In the genomic region with DNA sequence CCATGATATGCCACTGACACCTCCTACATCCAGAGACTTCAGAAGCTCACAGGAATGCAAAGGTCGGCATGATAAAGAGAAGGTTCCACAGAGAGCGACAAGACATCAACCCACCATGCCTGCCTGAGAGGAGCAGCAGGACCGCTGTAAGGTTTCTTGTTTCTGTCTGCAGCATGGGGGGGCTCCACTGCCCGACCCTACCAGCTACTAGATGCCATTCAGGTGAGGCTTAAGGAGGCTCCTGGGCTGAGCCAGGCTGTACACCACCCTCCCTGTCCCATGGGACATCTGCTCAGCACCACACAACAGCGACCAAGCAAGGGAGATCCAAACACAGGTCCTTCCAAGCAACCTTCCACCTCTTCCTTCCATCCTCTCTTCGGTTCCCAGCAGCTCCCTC, we compare ENCODE assay signal across 21 cellular contexts.
DNase-seq lines count a peak whose midpoint lies in the region; ATAC-seq, FAIRE-seq and TF ChIP-seq lines count a peak whose summit lies in the region.
"Had no signal": no experiment of that assay in that cellular context is flagged by ENCODE, and none has a peak within 500 bp of the region (broad histone marks: within the 10 kb centered on the region; RNA-seq: fewer than 3 reads in every experiment).

No MANE protein-coding gene starts in this region.

- H3K9me3 ChIP-seq in BLaER1 (no peaks in the 10 kb centered on the region), astrocyte (ENCODE audit: insufficient read depth, low read depth, low read length) (no peaks in the 10 kb centered on the region)
- H3K9me3 ChIP-seq in effector memory CD4-positive, alpha-beta T cell (ENCODE audit: control insufficient read depth, low read length), result no peaks in the 10 kb centered on the region

- H3K36me3 ChIP-seq in BLaER1, result peaks cover 30% of the 10 kb centered on the region
- peaks cover 3% of the 10 kb centered on the region for H3K36me3 ChIP-seq in astrocyte (ENCODE audit: insufficient read depth, low read length)
- H3K36me3 ChIP-seq in effector memory CD4-positive, alpha-beta T cell (ENCODE audit: control insufficient read depth, insufficient read depth, low read length), result no peaks in the 10 kb centered on the region

- H3K4me2 ChIP-seq in BLaER1 (peak overlapping the region; percentile 60), astrocyte (ENCODE audit: low read length) (no peak overlapping the region)

- H3K27ac ChIP-seq in BLaER1 (no peak overlapping the region), astrocyte (ENCODE audit: low read depth, low read length) (no peak overlapping the region)
- no peak overlapping the region for H3K27ac ChIP-seq in effector memory CD4-positive, alpha-beta T cell (ENCODE audit: insufficient read depth, low read length, poor library complexity, severe bottlenecking)

- no peak overlapping the region for H2AFZ ChIP-seq in astrocyte (ENCODE audit: low read depth, low read length)

- ATAC-seq in left lobe of liver (no peak), GM21528 (IDR thresholded peaks at IDR 0.05; ENCODE audit: low FRiP score, unreplicated experiment) (no peak)
- ATAC-seq in stimulated activated naive B cell treated with anti-CD40 and anti-IgM and Interleukin-4, amounts not matched to agents 10 μg/mL and 1 μg/mL and 100 μg/mL, for 72 hours (replicated peaks), result no peak
- ATAC-seq: HCT116 had no signal

- H3K27ac Mint-ChIP-seq in astrocyte (ENCODE audit: unreplicated experiment), result peak overlapping the region; percentile 27
- H3K27ac Mint-ChIP-seq in stimulated activated naive B cell treated with anti-CD40 and anti-IgM and Interleukin-4, amounts not matched to agents 10 μg/mL and 1 μg/mL and 100 μg/mL, for 72 hours, result peak overlapping the region; percentile 48
- no peak overlapping the region for H3K27ac Mint-ChIP-seq in activated T-helper 2 cell treated with anti-CD3 and anti-CD28 coated beads, Interferon-gamma antibody, Interleukin-2, Interleukin-4, amounts not matched to agents 10 μg/mL and 5 μg/mL and 100 μg/mL, durations not matched to agents 14 hours and 24 hours and 36 hours
- H3K27ac Mint-ChIP-seq: CD4-positive, CD25-positive, alpha-beta regulatory T cell; CD8-positive, alpha-beta memory T cell; HFFc6; IgD-negative memory B cell had no signal

- H3K4me3 Mint-ChIP-seq in astrocyte (ENCODE audit: unreplicated experiment), result no peak overlapping the region
- no peak overlapping the region for H3K4me3 Mint-ChIP-seq in stimulated activated naive B cell treated with anti-CD40 and anti-IgM and Interleukin-4, amounts not matched to agents 10 μg/mL and 1 μg/mL and 100 μg/mL, for 72 hours
- H3K4me3 Mint-ChIP-seq in activated T-helper 2 cell treated with anti-CD3 and anti-CD28 coated beads, Interferon-gamma antibody, Interleukin-2, Interleukin-4, amounts not matched to agents 10 μg/mL and 5 μg/mL and 100 μg/mL, durations not matched to agents 14 hours and 24 hours and 36 hours (ENCODE audit: low read depth), result no peak overlapping the region
- H3K4me3 Mint-ChIP-seq: CD4-positive, CD25-positive, alpha-beta regulatory T cell; CD8-positive, alpha-beta memory T cell; HFFc6; IgD-negative memory B cell had no signal

- no peak for DNase-seq in astrocyte (ENCODE audit: low read depth)
- DNase-seq in left lobe of liver (ENCODE audit: low spot score), result peak; percentile 18
- DNase-seq in stimulated activated naive B cell treated with anti-CD40 and anti-IgM and Interleukin-4, amounts not matched to agents 10 μg/mL and 1 μg/mL and 100 μg/mL, for 72 hours, result no peak
- no peak for DNase-seq in effector memory CD4-positive, alpha-beta T cell
- no peak for DNase-seq in activated T-helper 2 cell treated with anti-CD3 and anti-CD28 coated beads, Interferon-gamma antibody, Interleukin-2, Interleukin-4, amounts not matched to agents 10 μg/mL and 5 μg/mL and 100 μg/mL, durations not matched to agents 14 hours and 24 hours and 36 hours (ENCODE audit: low spot score)
- DNase-seq in NCI-H2171 treated with DMSO at 0.1 percent for 48 hours (lab: John Stamatoyannopoulos, UW), result no peak
- DNase-seq: 8988T; C1 segment of cervical spinal cord; CD4-positive, CD25-positive, alpha-beta regulatory T cell; CD8-positive, alpha-beta memory T cell; COR-L47; GOT3; H7; HFFc6 had no signal

- no peaks in the 10 kb centered on the region for H3K9me3 Mint-ChIP-seq in astrocyte (ENCODE audit: unreplicated experiment)
- no peaks in the 10 kb centered on the region for H3K9me3 Mint-ChIP-seq in stimulated activated naive B cell treated with anti-CD40 and anti-IgM and Interleukin-4, amounts not matched to agents 10 μg/mL and 1 μg/mL and 100 μg/mL, for 72 hours
- no peaks in the 10 kb centered on the region for H3K9me3 Mint-ChIP-seq in activated T-helper 2 cell treated with anti-CD3 and anti-CD28 coated beads, Interferon-gamma antibody, Interleukin-2, Interleukin-4, amounts not matched to agents 10 μg/mL and 5 μg/mL and 100 μg/mL, durations not matched to agents 14 hours and 24 hours and 36 hours
- H3K9me3 Mint-ChIP-seq: CD4-positive, CD25-positive, alpha-beta regulatory T cell; HFFc6; IgD-negative memory B cell had no signal

- peaks cover 33% of the 10 kb centered on the region for H4K20me1 ChIP-seq in BLaER1
- peaks cover 79% of the 10 kb centered on the region for H4K20me1 ChIP-seq in astrocyte (ENCODE audit: insufficient read depth, low read length)

- no peak for TF ChIP-seq CTCF in astrocyte (IDR thresholded peaks at IDR 0.05; ENCODE audit: insufficient read depth, low read depth, low read length)

- peaks cover 13% of the 10 kb centered on the region for H3K79me2 ChIP-seq in astrocyte (ENCODE audit: insufficient read depth, low read length)

- H3K4me1 Mint-ChIP-seq in astrocyte (ENCODE audit: low read depth, unreplicated experiment), result peaks cover 2% of the 10 kb centered on the region
- H3K4me1 Mint-ChIP-seq in stimulated activated naive B cell treated with anti-CD40 and anti-IgM and Interleukin-4, amounts not matched to agents 10 μg/mL and 1 μg/mL and 100 μg/mL, for 72 hours, result no peaks in the 10 kb centered on the region
- no peaks in the 10 kb centered on the region for H3K4me1 Mint-ChIP-seq in activated T-helper 2 cell treated with anti-CD3 and anti-CD28 coated beads, Interferon-gamma antibody, Interleukin-2, Interleukin-4, amounts not matched to agents 10 μg/mL and 5 μg/mL and 100 μg/mL, durations not matched to agents 14 hours and 24 hours and 36 hours (ENCODE audit: low read depth)
- H3K4me1 Mint-ChIP-seq: CD4-positive, CD25-positive, alpha-beta regulatory T cell; CD8-positive, alpha-beta memory T cell; IgD-negative memory B cell had no signal

- H3K36me3 Mint-ChIP-seq in astrocyte (ENCODE audit: low read depth, unreplicated experiment), result peaks cover 26% of the 10 kb centered on the region
- H3K36me3 Mint-ChIP-seq in stimulated activated naive B cell treated with anti-CD40 and anti-IgM and Interleukin-4, amounts not matched to agents 10 μg/mL and 1 μg/mL and 100 μg/mL, for 72 hours, result peaks cover 7 to 19% of the 10 kb centered on the region in 2 donors
- H3K36me3 Mint-ChIP-seq in activated T-helper 2 cell treated with anti-CD3 and anti-CD28 coated beads, Interferon-gamma antibody, Interleukin-2, Interleukin-4, amounts not matched to agents 10 μg/mL and 5 μg/mL and 100 μg/mL, durations not matched to agents 14 hours and 24 hours and 36 hours (ENCODE audit: low read depth), result no peaks in the 10 kb centered on the region
- H3K36me3 Mint-ChIP-seq: CD4-positive, CD25-positive, alpha-beta regulatory T cell; CD8-positive, alpha-beta memory T cell had no signal

- H3K4me1 ChIP-seq in BLaER1 (peaks cover 37% of the 10 kb centered on the region), astrocyte (ENCODE audit: insufficient read depth, low read length) (no peaks in the 10 kb centered on the region)
- H3K4me1 ChIP-seq in effector memory CD4-positive, alpha-beta T cell (ENCODE audit: control insufficient read depth, insufficient read depth, low read length, poor library complexity, severe bottlenecking), result no peaks in the 10 kb centered on the region

- no peaks in the 10 kb centered on the region for H3K27me3 ChIP-seq in BLaER1
- no peaks in the 10 kb centered on the region for H3K27me3 ChIP-seq in astrocyte (ENCODE audit: insufficient read depth, low read length)
- no peaks in the 10 kb centered on the region for H3K27me3 ChIP-seq in effector memory CD4-positive, alpha-beta T cell (replicated peaks; ENCODE audit: control insufficient read depth, insufficient read depth, low read length, poor library complexity, severe bottlenecking)

- no peak overlapping the region for H3K4me3 ChIP-seq in BLaER1
- H3K4me3 ChIP-seq in astrocyte (ENCODE audit: insufficient read depth, low read depth, low read length), result no peak overlapping the region
- no peak overlapping the region for H3K4me3 ChIP-seq in effector memory CD4-positive, alpha-beta T cell (ENCODE audit: insufficient read depth, low read depth, low read length, poor library complexity, severe bottlenecking)

- no peaks in the 10 kb centered on the region for H3K27me3 Mint-ChIP-seq in astrocyte (ENCODE audit: low read depth, unreplicated experiment)
- H3K27me3 Mint-ChIP-seq in stimulated activated naive B cell treated with anti-CD40 and anti-IgM and Interleukin-4, amounts not matched to agents 10 μg/mL and 1 μg/mL and 100 μg/mL, for 72 hours, result no peaks in the 10 kb centered on the region
- no peaks in the 10 kb centered on the region for H3K27me3 Mint-ChIP-seq in activated T-helper 2 cell treated with anti-CD3 and anti-CD28 coated beads, Interferon-gamma antibody, Interleukin-2, Interleukin-4, amounts not matched to agents 10 μg/mL and 5 μg/mL and 100 μg/mL, durations not matched to agents 14 hours and 24 hours and 36 hours (ENCODE audit: low read depth)
- H3K27me3 Mint-ChIP-seq: CD4-positive, CD25-positive, alpha-beta regulatory T cell; CD8-positive, alpha-beta memory T cell; IgD-negative memory B cell had no signal

- no peak for FAIRE-seq in astrocyte (lab: Jason Lieb, UNC)
- FAIRE-seq: D721Med, G401.6, GM12892 had no signal

- intact Hi-C loops in activated T-helper 2 cell treated with anti-CD3 and anti-CD28 coated beads, Interferon-gamma antibody, Interleukin-2, Interleukin-4, amounts not matched to agents 10 μg/mL and 5 μg/mL and 100 μg/mL, durations not matched to agents 14 hours and 24 hours and 36 hours (cut with micrococcal nuclease), result no loop called here

- no peak overlapping the region for H3K9ac ChIP-seq in BLaER1
- no peak overlapping the region for H3K9ac ChIP-seq in astrocyte (ENCODE audit: low read length)
